ENCODE assay signal across 33 cellular contexts in genomic region chr2:47564129-47564528, GRCh38. TPM values are rescaled to one million over a fixed set of nuclear protein-coding genes. Genes with fewer than 3 reads are reported as not detected.
"Had no signal": no experiment of that assay in that cellular context is flagged by ENCODE, and none has a peak within 500 bp of the region (broad histone marks: within the 10 kb centered on the region; RNA-seq: fewer than 3 reads in every experiment).

No MANE protein-coding gene starts in this region.

- H3K27ac ChIP-seq: adrenal gland, body of pancreas, colonic mucosa, esophagus squamous epithelium, WERI-Rb-1 had no signal

- ATAC-seq: activated CD4-positive, CD25-positive, alpha-beta regulatory T cell treated with anti-CD3 and anti-CD28 coated beads, Interleukin-2, amount 50 U/mL, for 24 hours; activated CD8-positive, alpha-beta T cell treated with anti-CD3 and anti-CD28 coated beads for 36 hours; activated T-cell treated with anti-CD3 and anti-CD28 coated beads, Interleukin-2, amount 50 U/mL, for 4 hours; activated T-helper 17 cell treated with anti-CD3 and anti-CD28 coated beads, Interleukin-2, amount 50 U/mL, for 72 hours; body of pancreas; T-helper 17 cell had no signal

- H3K9me3 ChIP-seq: adrenal gland, body of pancreas, colonic mucosa, esophagus squamous epithelium had no signal

- H3K4me3 ChIP-seq: adrenal gland, body of pancreas, colonic mucosa, esophagus squamous epithelium had no signal

- H3K27ac Mint-ChIP-seq: activated B cell treated with CpG ODN at 0.5 μM for 24 hours; activated CD8-positive, alpha-beta T cell treated with anti-CD3 and anti-CD28 coated beads for 36 hours; activated naive CD8-positive, alpha-beta T cell; activated T-helper 17 cell treated with anti-CD3 and anti-CD28 coated beads, Interleukin-2, amount 50 U/mL, for 72 hours; T-helper 17 cell; T-helper 2 cell treated with Interferon-gamma antibody and Interleukin-4, amounts not matched to agents 5 μg/mL and 100 μg/mL, for 36 hours had no signal

- H3K4me1 ChIP-seq: adrenal gland, colonic mucosa had no signal

- H3K36me3 ChIP-seq: adrenal gland, colonic mucosa, esophagus squamous epithelium had no signal

- H3K9me3 Mint-ChIP-seq: activated B cell treated with CpG ODN at 0.5 μM for 24 hours; activated CD8-positive, alpha-beta T cell treated with anti-CD3 and anti-CD28 coated beads for 36 hours; activated T-cell treated with anti-CD3 and anti-CD28 coated beads, Interleukin-2, amount 50 U/mL, for 4 hours; activated T-helper 17 cell treated with anti-CD3 and anti-CD28 coated beads, Interleukin-2, amount 50 U/mL, for 72 hours; T-helper 2 cell treated with Interferon-gamma antibody and Interleukin-4, amounts not matched to agents 5 μg/mL and 100 μg/mL, for 36 hours had no signal

- DNase-seq: activated B cell treated with CpG ODN at 0.5 μM for 24 hours; activated CD4-positive, alpha-beta T cell treated with anti-CD3 and anti-CD28 coated beads for 48 hours; activated CD4-positive, alpha-beta T cell treated with anti-CD3 and anti-CD28 coated beads, Interleukin-2, amount 50 U/mL, for 1 hour; activated CD4-positive, alpha-beta T cell treated with anti-CD3 and anti-CD28 coated beads, Interleukin-2, amount 50 U/mL, for 48 hours; activated CD8-positive, alpha-beta memory T cell treated with anti-CD3 and anti-CD28 coated beads for 24 hours; activated CD8-positive, alpha-beta T cell treated with anti-CD3 and anti-CD28 coated beads for 36 hours; activated effector memory CD4-positive, alpha-beta T cell treated with Interleukin-2 at 50 U/mL for 16 hours; activated gamma-delta T cell treated with Interleukin-2 at 50 U/mL for 16 hours; activated naive CD4-positive, alpha-beta T cell treated with anti-CD3 and anti-CD28 coated beads, Interleukin-2, amount 50 U/mL, for 16 hours; activated naive CD4-positive, alpha-beta T cell treated with Interleukin-2 at 50 U/mL for 16 hours; activated T-cell treated with anti-CD3 and anti-CD28 coated beads, Interleukin-2, amount 50 U/mL, for 4 hours; adrenal gland; amygdala; aorta; body of pancreas; central memory CD4-positive, alpha-beta T cell; cerebellar nuclear complex; colonic mucosa; effector CD8-positive, alpha-beta T cell; esophagus squamous epithelium; foreskin melanocyte; head of caudate nucleus; T-helper 1 cell; T-helper 17 cell; T1000; WERI-Rb-1 had no signal

- H3K4me3 Mint-ChIP-seq: activated B cell treated with CpG ODN at 0.5 μM for 24 hours; activated CD8-positive, alpha-beta T cell treated with anti-CD3 and anti-CD28 coated beads for 36 hours; activated naive CD8-positive, alpha-beta T cell; activated T-cell treated with anti-CD3 and anti-CD28 coated beads, Interleukin-2, amount 50 U/mL, for 4 hours; activated T-helper 17 cell treated with anti-CD3 and anti-CD28 coated beads, Interleukin-2, amount 50 U/mL, for 72 hours; T-helper 17 cell; T-helper 2 cell treated with Interferon-gamma antibody and Interleukin-4, amounts not matched to agents 5 μg/mL and 100 μg/mL, for 36 hours had no signal

RNA-seq across cellular contexts. Expression of gene KCNK12, which starts 6.7 kb away (rescaled TPM):
- total RNA-seq: dermis microvascular lymphatic vessel endothelial cell, fibroblast of villous mesenchyme had no signal
- polyA plus RNA-seq: aorta, fibroblast of lung had no signal
